Comparison of ENCODE assay signal across 13 cellular contexts in the genomic region with DNA sequence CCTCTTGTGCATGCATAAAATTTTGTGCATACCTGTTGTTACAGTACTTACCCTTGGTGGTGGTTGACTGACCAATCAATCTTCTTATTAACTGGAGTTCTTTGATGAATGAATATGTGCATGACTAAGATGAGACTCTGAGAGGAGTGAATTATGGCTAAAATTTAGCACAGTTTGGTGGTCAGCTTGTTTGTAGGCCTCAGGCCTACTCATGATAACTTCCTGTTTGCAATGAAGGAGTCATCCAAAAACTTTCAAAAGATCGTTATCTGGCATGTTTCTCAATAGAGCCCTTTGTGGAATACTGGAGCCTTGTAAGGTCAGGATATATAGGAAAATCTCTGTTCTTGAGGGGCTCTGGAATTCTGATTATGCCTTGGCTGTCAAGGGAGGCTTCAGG.
A peak's percentile ranks its signal among the peaks of the same experiment; 100 is the strongest.
DNase-seq lines count a peak whose midpoint lies in the region; ATAC-seq and TF ChIP-seq lines count a peak whose summit lies in the region.
"Had no signal": no experiment of that assay in that cellular context is flagged by ENCODE, and none has a peak within 500 bp of the region (broad histone marks: within the 10 kb centered on the region; RNA-seq: fewer than 3 reads in every experiment).

No MANE protein-coding gene starts in this region.

- DNase-seq in Daoy (ENCODE audit: low read depth) (peak; percentile 28), KBM-7 (peak; percentile 11), astrocyte of the spinal cord (ENCODE audit: low read depth, low spot score) (peak; percentile 15), mesendoderm (peak; percentile 11), retina (no peak), UCSD-AML1 (lab: John Stamatoyannopoulos, UW; ENCODE audit: unreplicated experiment) (no peak)
- DNase-seq: activated CD4-positive, alpha-beta T cell treated with anti-CD3 and anti-CD28 coated beads, Interleukin-2, amount 10 ng/mL, durations not matched to agents 7 days and 5 days; kidney glomerular epithelial cell; stimulated activated CD4-positive, alpha-beta T cell treated with anti-CD3 and anti-CD28 coated beads, Interleukin-4, amount 100 ng/mL, for 1 hour had no signal

- no peak overlapping the region for H2BK5ac ChIP-seq in mesendoderm (ENCODE audit: low read length)

- no peak overlapping the region for H3K4ac ChIP-seq in mesendoderm (ENCODE audit: low read depth, low read length)

- no peaks in the 10 kb centered on the region for H3K79me1 ChIP-seq in mesendoderm (ENCODE audit: low read length)

- no peaks in the 10 kb centered on the region for H3K4me1 ChIP-seq in mesendoderm (ENCODE audit: control insufficient read depth, low read depth, low read length)
- H3K4me1 ChIP-seq: prostate gland had no signal

- H3K36me3 ChIP-seq in mesendoderm (ENCODE audit: control insufficient read depth, insufficient read depth, low read length): no peaks in the 10 kb centered on the region
- H3K36me3 ChIP-seq: prostate gland had no signal

- no peak overlapping the region for H2BK120ac ChIP-seq in mesendoderm (ENCODE audit: low read depth, low read length)

- no peak overlapping the region for H2BK15ac ChIP-seq in mesendoderm (replicated peaks; ENCODE audit: low read depth)

- no peak overlapping the region for H3K4me2 ChIP-seq in mesendoderm (ENCODE audit: low read length)

- ATAC-seq in HG03354 (IDR thresholded peaks at IDR 0.05; ENCODE audit: poor library complexity, severe bottlenecking, unreplicated experiment): no peak
- no peak for ATAC-seq in activated CD4-positive, CD25-positive, alpha-beta regulatory T cell treated with anti-CD3 and anti-CD28 coated beads, Interleukin-2, amount 50 U/mL, for 24 hours
- ATAC-seq: stimulated activated memory B cell treated with anti-CD40 and anti-IgM and Interleukin-4, amounts not matched to agents 10 μg/mL and 1 μg/mL and 100 μg/mL, for 72 hours had no signal

- no peak overlapping the region for H3K23ac ChIP-seq in mesendoderm (ENCODE audit: low read length)

- H4K5ac ChIP-seq in mesendoderm (ENCODE audit: low read length): no peak overlapping the region

- no peak overlapping the region for H3K18ac ChIP-seq in mesendoderm (ENCODE audit: low read length)

- TF ChIP-seq CTCF in astrocyte of the spinal cord (IDR thresholded peaks at IDR 0.05; ENCODE audit: low read depth, low read length): no peak

- H4K8ac ChIP-seq in mesendoderm (ENCODE audit: low read depth, low read length): no peak overlapping the region

- no peak overlapping the region for H3K9ac ChIP-seq in mesendoderm (ENCODE audit: low read length)

- no peaks in the 10 kb centered on the region for H3K27me3 ChIP-seq in mesendoderm (ENCODE audit: insufficient read depth, low read length, poor library complexity)

- no peak overlapping the region for H3K56ac ChIP-seq in mesendoderm (ENCODE audit: low read length)

- no CpG with 5 or more reads among the region's 1 CpG for WGBS in mesendoderm (ENCODE audit: extremely low coverage, insufficient coverage, low lambda C conversion rate)

- in situ Hi-C loops in KBM-7 (cut with MboI; ENCODE audit: low pct_unique_long_range_greater_than_20kb, low sequenced_read_pairs): no loop called here
- in situ Hi-C loops in astrocyte of the spinal cord (cut with HindIII; ENCODE audit: low sequenced_read_pairs): no loop called here

- H3K4me3 ChIP-seq in astrocyte of the spinal cord (ENCODE audit: low read depth, low read length): no peak overlapping the region
- no peak overlapping the region for H3K4me3 ChIP-seq in mesendoderm (ENCODE audit: low read length)
- H3K4me3 ChIP-seq: prostate gland had no signal

- no peak overlapping the region for H3K27ac ChIP-seq in mesendoderm (ENCODE audit: low read depth, low read length)
- H3K27ac ChIP-seq: prostate gland had no signal

- H3K79me2 ChIP-seq in mesendoderm (ENCODE audit: control insufficient read depth, insufficient read depth, low read length): no peaks in the 10 kb centered on the region

- H2AK5ac ChIP-seq in mesendoderm (ENCODE audit: low read length): no peak overlapping the region

Comparison
In these comparisons a context has a peak if more than half of its experiments do, and no peak if none do; other contexts are left out.
1. DNase-seq: peak in Daoy (single experiment), KBM-7 (single experiment), astrocyte of the spinal cord (single experiment) and mesendoderm (single experiment); none in retina (single experiment) and UCSD-AML1 (single experiment).